In the genomic region with DNA sequence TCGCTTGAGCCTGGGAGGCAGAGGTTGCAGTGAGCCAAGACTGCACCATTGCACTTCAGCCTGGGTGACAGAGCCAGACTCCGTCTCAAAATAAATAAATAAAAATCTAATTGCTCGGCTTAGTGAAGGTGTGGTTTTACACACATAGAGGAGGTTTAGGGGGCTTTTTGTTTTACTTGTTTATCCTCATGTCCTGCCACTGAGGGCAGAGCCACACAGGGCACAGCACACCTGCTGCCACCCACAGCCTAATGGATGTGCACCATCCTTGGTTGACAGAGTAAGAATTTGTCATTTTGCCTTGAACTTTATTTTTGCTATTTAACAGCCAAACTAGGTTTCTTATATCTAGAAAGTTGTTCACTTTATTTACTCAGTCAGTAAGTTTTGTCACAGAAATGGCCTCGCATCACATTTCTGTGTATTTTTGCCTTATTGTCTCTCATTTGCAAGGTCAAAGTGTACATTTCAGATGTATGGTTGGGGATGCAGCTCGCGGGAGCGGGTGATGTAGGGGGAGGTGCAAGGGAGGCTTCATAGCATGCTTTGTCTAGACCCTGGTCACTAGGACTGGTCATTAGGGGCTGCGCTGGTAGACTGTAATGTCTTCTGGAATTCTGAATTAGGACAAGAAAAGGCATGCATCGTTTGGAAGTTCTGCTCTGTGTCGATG, we compare ENCODE assay signal across 2 cellular contexts.
TF ChIP-seq lines count a peak whose summit lies in the region.

No MANE protein-coding gene starts in this region.

TF ChIP-seq in HepG2, 621 proteins besides CTCF, POLR2A, EP300 and RAD21 (continues in another document):
- TF ChIP-seq ZNF468 (CRISPR knock-in tag; IDR thresholded peaks at IDR 0.05) (no peak), CAMTA2 (CRISPR knock-in tag; IDR thresholded peaks at IDR 0.05; ENCODE audit: borderline replicate concordance) (no peak), SOX6 (IDR thresholded peaks at IDR 0.05) (no peak), SOX6 (CRISPR knock-in tag; IDR thresholded peaks at IDR 0.05) (peak; percentile 50), PTBP1 (IDR thresholded peaks at IDR 0.05; ENCODE audit: low read depth, low read length, poor library complexity, severe bottlenecking) (no peak), TRIM22 (IDR thresholded peaks at IDR 0.05) (no peak), SALL1 (CRISPR knock-in tag; IDR thresholded peaks at IDR 0.05) (peak; percentile 36; the same call in 1 of the 2 replicates), BCL6 (CRISPR knock-in tag; IDR thresholded peaks at IDR 0.05) (peak; percentile 51), ZNF224 (CRISPR knock-in tag; IDR thresholded peaks at IDR 0.05) (0 out of 2 replicates have a peak, but pooled peaks have one; percentile 27), SOX13 (IDR thresholded peaks at IDR 0.05) (no peak), SOX13 (CRISPR knock-in tag; conservative IDR thresholded peaks at IDR 0.05 in 1 of 2, IDR thresholded peaks at IDR 0.05 in 1 of 2) (peak in 1 of 2 experiments; percentile 69; a peak in 1 of 4 replicates), RBM22 (optimal IDR thresholded peaks at IDR 0.05; ENCODE audit: low read length) (no peak), RARG (CRISPR knock-in tag; IDR thresholded peaks at IDR 0.05; ENCODE audit: low read depth) (no peak), NR2F6 (IDR thresholded peaks at IDR 0.05) (no peak), NR2F6 (CRISPR knock-in tag; IDR thresholded peaks at IDR 0.05) (0 out of 2 replicates have a peak, but pooled peaks have one; percentile 9), ZNF441 (CRISPR knock-in tag; IDR thresholded peaks at IDR 0.05; ENCODE audit: borderline replicate concordance) (peak; percentile 89)
- TF ChIP-seq, protein P1, sequence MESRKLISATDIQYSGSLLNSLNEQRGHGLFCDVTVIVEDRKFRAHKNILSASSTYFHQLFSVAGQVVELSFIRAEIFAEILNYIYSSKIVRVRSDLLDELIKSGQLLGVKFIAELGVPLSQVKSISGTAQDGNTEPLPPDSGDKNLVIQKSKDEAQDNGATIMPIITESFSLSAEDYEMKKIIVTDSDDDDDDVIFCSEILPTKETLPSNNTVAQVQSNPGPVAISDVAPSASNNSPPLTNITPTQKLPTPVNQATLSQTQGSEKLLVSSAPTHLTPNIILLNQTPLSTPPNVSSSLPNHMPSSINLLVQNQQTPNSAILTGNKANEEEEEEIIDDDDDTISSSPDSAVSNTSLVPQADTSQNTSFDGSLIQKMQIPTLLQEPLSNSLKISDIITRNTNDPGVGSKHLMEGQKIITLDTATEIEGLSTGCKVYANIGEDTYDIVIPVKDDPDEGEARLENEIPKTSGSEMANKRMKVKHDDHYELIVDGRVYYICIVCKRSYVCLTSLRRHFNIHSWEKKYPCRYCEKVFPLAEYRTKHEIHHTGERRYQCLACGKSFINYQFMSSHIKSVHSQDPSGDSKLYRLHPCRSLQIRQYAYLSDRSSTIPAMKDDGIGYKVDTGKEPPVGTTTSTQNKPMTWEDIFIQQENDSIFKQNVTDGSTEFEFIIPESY (CRISPR knock-in tag; IDR thresholded peaks at IDR 0.05): 0 out of 2 replicates have a peak, but pooled peaks have one; percentile 21
- TF ChIP-seq, protein P2, sequence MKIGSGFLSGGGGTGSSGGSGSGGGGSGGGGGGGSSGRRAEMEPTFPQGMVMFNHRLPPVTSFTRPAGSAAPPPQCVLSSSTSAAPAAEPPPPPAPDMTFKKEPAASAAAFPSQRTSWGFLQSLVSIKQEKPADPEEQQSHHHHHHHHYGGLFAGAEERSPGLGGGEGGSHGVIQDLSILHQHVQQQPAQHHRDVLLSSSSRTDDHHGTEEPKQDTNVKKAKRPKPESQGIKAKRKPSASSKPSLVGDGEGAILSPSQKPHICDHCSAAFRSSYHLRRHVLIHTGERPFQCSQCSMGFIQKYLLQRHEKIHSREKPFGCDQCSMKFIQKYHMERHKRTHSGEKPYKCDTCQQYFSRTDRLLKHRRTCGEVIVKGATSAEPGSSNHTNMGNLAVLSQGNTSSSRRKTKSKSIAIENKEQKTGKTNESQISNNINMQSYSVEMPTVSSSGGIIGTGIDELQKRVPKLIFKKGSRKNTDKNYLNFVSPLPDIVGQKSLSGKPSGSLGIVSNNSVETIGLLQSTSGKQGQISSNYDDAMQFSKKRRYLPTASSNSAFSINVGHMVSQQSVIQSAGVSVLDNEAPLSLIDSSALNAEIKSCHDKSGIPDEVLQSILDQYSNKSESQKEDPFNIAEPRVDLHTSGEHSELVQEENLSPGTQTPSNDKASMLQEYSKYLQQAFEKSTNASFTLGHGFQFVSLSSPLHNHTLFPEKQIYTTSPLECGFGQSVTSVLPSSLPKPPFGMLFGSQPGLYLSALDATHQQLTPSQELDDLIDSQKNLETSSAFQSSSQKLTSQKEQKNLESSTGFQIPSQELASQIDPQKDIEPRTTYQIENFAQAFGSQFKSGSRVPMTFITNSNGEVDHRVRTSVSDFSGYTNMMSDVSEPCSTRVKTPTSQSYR (CRISPR knock-in tag; IDR thresholded peaks at IDR 0.05; ENCODE audit: borderline replicate concordance): peak; percentile 77; the same call in 1 of the 2 replicates
- TF ChIP-seq, protein P3, sequence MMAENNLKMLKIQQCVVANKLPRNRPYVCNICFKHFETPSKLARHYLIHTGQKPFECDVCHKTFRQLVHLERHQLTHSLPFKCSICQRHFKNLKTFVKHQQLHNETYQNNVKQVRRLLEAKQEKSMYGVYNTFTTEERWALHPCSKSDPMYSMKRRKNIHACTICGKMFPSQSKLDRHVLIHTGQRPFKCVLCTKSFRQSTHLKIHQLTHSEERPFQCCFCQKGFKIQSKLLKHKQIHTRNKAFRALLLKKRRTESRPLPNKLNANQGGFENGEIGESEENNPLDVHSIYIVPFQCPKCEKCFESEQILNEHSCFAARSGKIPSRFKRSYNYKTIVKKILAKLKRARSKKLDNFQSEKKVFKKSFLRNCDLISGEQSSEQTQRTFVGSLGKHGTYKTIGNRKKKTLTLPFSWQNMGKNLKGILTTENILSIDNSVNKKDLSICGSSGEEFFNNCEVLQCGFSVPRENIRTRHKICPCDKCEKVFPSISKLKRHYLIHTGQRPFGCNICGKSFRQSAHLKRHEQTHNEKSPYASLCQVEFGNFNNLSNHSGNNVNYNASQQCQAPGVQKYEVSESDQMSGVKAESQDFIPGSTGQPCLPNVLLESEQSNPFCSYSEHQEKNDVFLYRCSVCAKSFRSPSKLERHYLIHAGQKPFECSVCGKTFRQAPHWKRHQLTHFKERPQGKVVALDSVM (CRISPR knock-in tag; IDR thresholded peaks at IDR 0.05): no peak

TF ChIP-seq in IMR-90, 13 proteins besides CTCF, POLR2A, EP300 and RAD21:
- TF ChIP-seq NFE2L2 (IDR thresholded peaks at IDR 0.05; ENCODE audit: low read depth, low read length): no peak
